Comparison of ENCODE assay signal across 8 cellular contexts in genomic region chr17:4948997-4949320, GRCh38. TPM values are rescaled to one million over a fixed set of nuclear protein-coding genes. Genes with fewer than 3 reads are reported as not detected.
DNase-seq lines count a peak whose midpoint lies in the region; ATAC-seq and TF ChIP-seq lines count a peak whose summit lies in the region.

No MANE protein-coding gene starts in this region.

- no peaks in the 10 kb centered on the region for H3K9me3 Mint-ChIP-seq in CD8-positive, alpha-beta memory T cell

- peak; percentile 59 to 85 (median 78) for DNase-seq in CD8-positive, alpha-beta memory T cell
- DNase-seq in SJCRH30 (peak; percentile 74 to 76), adipocyte (ENCODE audit: low read depth) (peak; percentile 95), heart left ventricle (peak; percentile 88 to 92 (median 90)), psoas muscle (peak; percentile 89 to 92), inferior parietal cortex (ENCODE audit: extremely low spot score) (no peak)

- peak overlapping the region; percentile 97 for H3K4me3 ChIP-seq in CD8-positive, alpha-beta memory T cell (ENCODE audit: low read length)
- H3K4me3 ChIP-seq in HUES64 (ENCODE audit: low read length) (peak overlapping the region; percentile 99), SJCRH30 (peak overlapping the region; percentile 96), adipocyte (ENCODE audit: low read length) (peak overlapping the region; percentile 98), heart left ventricle (peak overlapping the region; percentile 42 to 100 (median 98)), psoas muscle (peak overlapping the region; percentile 97)

- H3K9ac ChIP-seq in HUES64 (ENCODE audit: low read depth, low read length) (peak overlapping the region; percentile 99), adipocyte (ENCODE audit: low read length) (peak overlapping the region; percentile 100)

- H3K27ac ChIP-seq in CD8-positive, alpha-beta memory T cell (ENCODE audit: low read depth, low read length): peak overlapping the region; percentile 86
- H3K27ac ChIP-seq in HUES64 (ENCODE audit: low read depth, low read length) (peak overlapping the region; percentile 100), SJCRH30 (peak overlapping the region; percentile 98), heart left ventricle (peak overlapping the region; percentile 96 to 100 (median 99)), psoas muscle (peak overlapping the region; percentile 96)

- H3K9me3 ChIP-seq in CD8-positive, alpha-beta memory T cell (ENCODE audit: low read length): no peaks in the 10 kb centered on the region
- H3K9me3 ChIP-seq in HUES64 (ENCODE audit: insufficient read depth, low read depth, low read length) (no peaks in the 10 kb centered on the region), SJCRH30 (replicated peaks) (no peaks in the 10 kb centered on the region), adipocyte (ENCODE audit: control insufficient read depth, low read length) (no peaks in the 10 kb centered on the region), heart left ventricle (no peaks in the 10 kb centered on the region), psoas muscle (no peaks in the 10 kb centered on the region)

- POLR2A ChIA-PET in CD8-positive, alpha-beta memory T cell (lab: Charles Lee): interaction anchor here (0.6 to 11.7 kb wide), 9 partner anchors 9 to 293 kb away, joined by 3 to 187 read pairs (median 4); partner anchors contain the start of genes CAMTA2, CHRNE, INCA1 and KIF1C

- peaks cover 0 to 5% of the 10 kb centered on the region in 2 donors for H3K27me3 Mint-ChIP-seq in CD8-positive, alpha-beta memory T cell

- peak in 1 of 2 donors; percentile 62 for TF ChIP-seq POLR2A in heart left ventricle (IDR thresholded peaks at IDR 0.05)

- TF ChIP-seq CTCF in heart left ventricle (IDR thresholded peaks at IDR 0.05) (no peak), psoas muscle (IDR thresholded peaks at IDR 0.05) (no peak)

- ATAC-seq in GM19395 (IDR thresholded peaks at IDR 0.05; ENCODE audit: unreplicated experiment): peak; percentile 37
- ATAC-seq in heart left ventricle: peak; percentile 64 to 82 (median 78)
- ATAC-seq in psoas muscle: peak; percentile 65 to 71 (median 70)

- H3K36me3 Mint-ChIP-seq in CD8-positive, alpha-beta memory T cell: peaks cover 7 to 37% (median 18%) of the 10 kb centered on the region in 3 donors

- intact Hi-C loops in heart left ventricle (cut with DNase I) (loop anchor here in 5 of 10 donors (1.0 to 5.0 kb wide), 5 partner anchors 9 to 48 kb away; partner anchors contain the start of genes SPAG7 (in 4 of the 5), RNF167 (in 2 of the 5), SLC25A11 (in 2 of the 5) and CAMTA2 (in 1 of the 5)), psoas muscle (cut with DNase I) (loop anchor here in 1 of 2 donors (1.0 kb wide), 1 partner anchor 18 kb away; the partner anchor contains the start of gene SPAG7)

- peaks cover 37 to 48% (median 46%) of the 10 kb centered on the region in 3 donors for H3K4me1 Mint-ChIP-seq in CD8-positive, alpha-beta memory T cell

- WGBS in HUES64: under 1% methylated on average over 29 of the region's 29 CpGs
- WGBS in heart left ventricle, 4 donors: 0 to 3% (median 0%) methylated on average over 20 to 29 of the region's 29 CpGs
- 0% methylated on average over 16 to 29 of the region's 29 CpGs for WGBS in psoas muscle, 3 donors

- H3K4me3 Mint-ChIP-seq in CD8-positive, alpha-beta memory T cell: peak overlapping the region; percentile 83 to 100 (median 97)

- H3K4me1 ChIP-seq in CD8-positive, alpha-beta memory T cell (ENCODE audit: insufficient read depth, low read length): peaks cover 36% of the 10 kb centered on the region
- H3K4me1 ChIP-seq in HUES64 (ENCODE audit: insufficient read depth, low read length) (peaks cover 32% of the 10 kb centered on the region), SJCRH30 (peaks cover 26% of the 10 kb centered on the region), adipocyte (ENCODE audit: control insufficient read depth, insufficient read depth, low read length) (peaks cover 46% of the 10 kb centered on the region), heart left ventricle (peaks cover 11 to 79% (median 44%) of the 10 kb centered on the region in 12 donors), psoas muscle (peaks cover 41% of the 10 kb centered on the region)

- CTCF ChIA-PET in CD8-positive, alpha-beta memory T cell (lab: Charles Lee): interaction anchor here (1.4 to 4.8 kb wide), 3 partner anchors 9 to 40 kb away, joined by 5 to 30 read pairs (median 6); partner anchors contain the start of genes RNF167, SLC25A11 and SPAG7

- H3K27ac Mint-ChIP-seq in CD8-positive, alpha-beta memory T cell: peak overlapping the region; percentile 72 to 96 (median 90)

- peaks cover 23% of the 10 kb centered on the region for H3K36me3 ChIP-seq in CD8-positive, alpha-beta memory T cell (ENCODE audit: insufficient read depth, low read length)
- H3K36me3 ChIP-seq in HUES64 (ENCODE audit: insufficient read depth, low read length): peaks cover 35% of the 10 kb centered on the region
- peaks cover 40% of the 10 kb centered on the region for H3K36me3 ChIP-seq in SJCRH30
- peaks cover 28% of the 10 kb centered on the region for H3K36me3 ChIP-seq in adipocyte (ENCODE audit: control insufficient read depth, insufficient read depth, low read length, severe bottlenecking)
- peaks cover 0 to 30% (median 27%) of the 10 kb centered on the region in 9 donors for H3K36me3 ChIP-seq in heart left ventricle
- peaks cover 0 to 34% of the 10 kb centered on the region in 2 donors for H3K36me3 ChIP-seq in psoas muscle (ENCODE audit: insufficient read depth in 1 of 2, low read depth in 1 of 2)

- no peaks in the 10 kb centered on the region for H3K27me3 ChIP-seq in CD8-positive, alpha-beta memory T cell (ENCODE audit: insufficient read depth, low read length, poor library complexity, severe bottlenecking)
- H3K27me3 ChIP-seq in HUES64 (ENCODE audit: insufficient read depth, low read length): no peaks in the 10 kb centered on the region
- no peaks in the 10 kb centered on the region for H3K27me3 ChIP-seq in SJCRH30
- no peaks in the 10 kb centered on the region for H3K27me3 ChIP-seq in adipocyte (replicated peaks; ENCODE audit: control insufficient read depth, insufficient read depth, low read length)
- H3K27me3 ChIP-seq in heart left ventricle: no peaks in the 10 kb centered on the region
- no peaks in the 10 kb centered on the region for H3K27me3 ChIP-seq in psoas muscle (ENCODE audit: insufficient read depth in 3 of 3, low read length in 2 of 3)

RNA-seq across cellular contexts. Expression of gene PFN1, which starts 0.6 kb away (rescaled TPM):
- total RNA-seq in CD8-positive, alpha-beta memory T cell: 1,000 to 10,000 TPM; 1,826 to 1,841 TPM
- polyA plus RNA-seq in CD8-positive, alpha-beta memory T cell: 2,601 TPM
- 1,291 TPM for polyA plus RNA-seq in HUES64 (2013, experiment 1 of 2)
- 1,164 TPM for polyA plus RNA-seq in HUES64 (2013, experiment 2 of 2)
- 1,061 and 1,115 TPM in 2 replicates for total RNA-seq in SJCRH30 (2014; rRNA removed; shearing (Covaris generic))
- total RNA-seq in heart left ventricle (100 to 1,000 TPM; 145 to 608 (median 234) TPM), psoas muscle (100 to 1,000 TPM; 149 to 253 (median 205) TPM)
- polyA plus RNA-seq in heart left ventricle (100 to 1,000 TPM; 177 to 982 TPM), psoas muscle (1,000 to 10,000 TPM in 1 of 3 donors, 100 to 1,000 TPM in 2; 220 to 1,518 (median 312) TPM)

RNA-seq across cellular contexts. Expression of gene ENO3, which starts 2.0 kb away (rescaled TPM):
- total RNA-seq in CD8-positive, alpha-beta memory T cell: 10 to 100 TPM; 27.1 to 29.4 TPM
- 1.3 TPM for polyA plus RNA-seq in CD8-positive, alpha-beta memory T cell
- polyA plus RNA-seq in HUES64 (2013, experiment 1 of 2): 14.8 TPM
- polyA plus RNA-seq in HUES64 (2013, experiment 2 of 2): 18.8 TPM
- total RNA-seq in SJCRH30 (2014; rRNA removed; shearing (Covaris generic)): 124 and 129 TPM in 2 replicates
- total RNA-seq in heart left ventricle: 1,000 to 10,000 TPM in 2 of 9 donors, 100 to 1,000 TPM in 7; 383 to 1,354 (median 668) TPM
- polyA plus RNA-seq in heart left ventricle: 1,000 to 10,000 TPM in 1 of 2 donors, 100 to 1,000 TPM in 1; 253 to 1,459 TPM
- total RNA-seq in psoas muscle: 1,000 to 10,000 TPM; 2,251 to 3,238 (median 2,533) TPM
- 1,000 to 10,000 TPM; 1,126 to 5,696 (median 4,322) TPM for polyA plus RNA-seq in psoas muscle

RNA-seq across cellular contexts. Expression of gene RNF167, which starts 8.9 kb away (rescaled TPM):
- total RNA-seq in CD8-positive, alpha-beta memory T cell: 100 to 1,000 TPM; 187 to 192 TPM
- 69.0 TPM for polyA plus RNA-seq in CD8-positive, alpha-beta memory T cell
- polyA plus RNA-seq in HUES64 (2013, experiment 1 of 2): 93.3 TPM
- 106 TPM for polyA plus RNA-seq in HUES64 (2013, experiment 2 of 2)
- 35.7 and 38.7 TPM in 2 replicates for total RNA-seq in SJCRH30 (2014; rRNA removed; shearing (Covaris generic))
- 100 to 1,000 TPM in 1 of 9 donors, 10 to 100 TPM in 8; 50.7 to 111 (median 79.6) TPM for total RNA-seq in heart left ventricle
- 100 to 1,000 TPM; 134 to 152 TPM for polyA plus RNA-seq in heart left ventricle
- total RNA-seq in psoas muscle: 10 to 100 TPM; 85.1 to 96.3 (median 87.3) TPM
- 100 to 1,000 TPM in 1 of 3 donors, 10 to 100 TPM in 2; 85.7 to 151 (median 100.0) TPM for polyA plus RNA-seq in psoas muscle

RNA-seq across cellular contexts. Expression of gene SLC25A11, which starts 9.1 kb away (rescaled TPM):
- total RNA-seq in CD8-positive, alpha-beta memory T cell: 100 to 1,000 TPM in 1 of 2 experiments, 10 to 100 TPM in 1; 90.0 to 101 TPM
- polyA plus RNA-seq in CD8-positive, alpha-beta memory T cell: 85.1 TPM
- polyA plus RNA-seq in HUES64 (2013, experiment 1 of 2): 53.6 TPM
- polyA plus RNA-seq in HUES64 (2013, experiment 2 of 2): 54.9 TPM
- total RNA-seq in SJCRH30 (2014; rRNA removed; shearing (Covaris generic)): 43.9 and 45.3 TPM in 2 replicates
- total RNA-seq in heart left ventricle (100 to 1,000 TPM; 146 to 282 (median 204) TPM), psoas muscle (100 to 1,000 TPM in 3 of 4 donors, 10 to 100 TPM in 1; 97.1 to 225 (median 143) TPM)
- polyA plus RNA-seq in heart left ventricle (100 to 1,000 TPM; 136 to 168 TPM), psoas muscle (100 to 1,000 TPM; 125 to 163 (median 128) TPM)

RNA-seq across cellular contexts. Expression of gene GP1BA, which starts 16.9 kb away (rescaled TPM):
- not detected for total RNA-seq in CD8-positive, alpha-beta memory T cell
- polyA plus RNA-seq in CD8-positive, alpha-beta memory T cell: not detected
- not detected for polyA plus RNA-seq in HUES64 (2013, experiment 1 of 2)
- polyA plus RNA-seq in HUES64 (2013, experiment 2 of 2): not detected
- not detected in 2 replicates for total RNA-seq in SJCRH30 (2014; rRNA removed; shearing (Covaris generic))
- total RNA-seq in heart left ventricle: under 1 TPM in 3 of 9 donors, not detected in 6; 0.20 to 0.35 (median 0.25) TPM
- polyA plus RNA-seq in heart left ventricle: under 1 TPM; 0.06 to 0.19 TPM
- total RNA-seq in psoas muscle: under 1 TPM in 1 of 4 donors, not detected in 3; 0.10 TPM
- under 1 TPM in 2 of 3 donors, not detected in 1; 0.04 to 0.05 TPM for polyA plus RNA-seq in psoas muscle
